8 cellular contexts compared by ENCODE assay signal in genomic region chr3:53891500-53892334, GRCh38. TPM values are rescaled to one million over a fixed set of nuclear protein-coding genes. Genes with fewer than 3 reads are reported as not detected.
DNase-seq lines count a peak whose midpoint lies in the region; ATAC-seq, FAIRE-seq and TF ChIP-seq lines count a peak whose summit lies in the region.

Gene SELENOK, minus strand, starts transcription at chr3:53891859.

- ATAC-seq in HG03457 (IDR thresholded peaks at IDR 0.05; ENCODE audit: unreplicated experiment): peak; percentile 94

- FAIRE-seq in GM19239 (lab: Jason Lieb, UNC): peak; percentile 100

- H3K4me3 ChIP-seq in kidney epithelial cell (ENCODE audit: low read depth, low read length): peak within 1 kb of the TSS; percentile 76

- H3K27me3 ChIP-seq in kidney epithelial cell (ENCODE audit: control insufficient read depth, insufficient read depth, low read length): no peaks in the 10 kb centered on the region

- no peaks in the 10 kb centered on the region for H3K36me3 ChIP-seq in kidney epithelial cell (ENCODE audit: control insufficient read depth, insufficient read depth, low read length)

- H3K27ac ChIP-seq in cingulate gyrus (ENCODE audit: low read depth, low read length): peak within 1 kb of the TSS; percentile 94

- DNase-seq in Ammon's horn (ENCODE audit: low spot score): peak; percentile 100
- peak; percentile 61 for DNase-seq in GM19239 (ENCODE audit: insufficient read length, low spot score)
- DNase-seq in NCI-H524 treated with DMSO at 0.1 percent for 48 hours (lab: John Stamatoyannopoulos, UW): peak; percentile 93
- DNase-seq in activated CD4-positive, alpha-beta T cell treated with anti-CD3 and anti-CD28 coated beads for 4 hours: peak; percentile 95
- peak; percentile 94 for DNase-seq in kidney epithelial cell (ENCODE audit: low read depth)
- DNase-seq in stimulated activated CD4-positive, alpha-beta T cell treated with anti-CD3 and anti-CD28 coated beads, Interleukin-15, amount 100 ng/mL, for 48 hours (ENCODE audit: low read depth in 2 of 2): peak; percentile 95

- TF ChIP-seq CTCF in kidney epithelial cell (IDR thresholded peaks at IDR 0.05; ENCODE audit: insufficient read depth, low read length, poor library complexity, severe bottlenecking): no peak

RNA-seq across cellular contexts. Expression of gene SELENOK, which starts in this region (rescaled TPM):
- 58.4 and 67.5 TPM in 2 replicates for total RNA-seq in kidney epithelial cell

Comparison
In these comparisons a context has a peak if more than half of its experiments do, and no peak if none do; other contexts are left out.
1. Peak in every context shown above with its lines: DNase-seq, ATAC-seq, H3K4me3 ChIP-seq and H3K27ac ChIP-seq.